In the genomic region with DNA sequence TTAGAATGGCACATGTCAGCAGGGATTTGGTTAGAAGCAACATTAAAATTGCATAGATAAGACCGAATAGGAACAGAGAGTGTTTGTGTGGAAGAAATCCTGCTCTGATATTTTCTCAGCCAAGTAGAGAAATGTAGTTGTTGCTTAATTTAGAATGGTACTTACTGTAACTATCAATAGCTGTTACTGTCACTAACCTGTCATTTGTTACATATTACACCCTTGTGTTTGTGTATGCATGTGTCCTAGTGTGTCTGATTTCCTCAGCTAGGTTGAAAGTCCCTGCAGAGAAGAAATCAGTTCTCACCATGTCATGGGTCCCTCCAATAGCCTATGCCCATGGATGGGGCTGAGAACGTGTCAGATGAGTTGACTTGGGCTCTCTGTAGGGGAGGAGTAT, we compare ENCODE assay signal across 18 cellular contexts.
A peak's percentile ranks its signal among the peaks of the same experiment; 100 is the strongest.
DNase-seq lines count a peak whose midpoint lies in the region; ATAC-seq, FAIRE-seq and TF ChIP-seq lines count a peak whose summit lies in the region.
"Had no signal": no experiment of that assay in that cellular context is flagged by ENCODE, and none has a peak within 500 bp of the region (broad histone marks: within the 10 kb centered on the region; RNA-seq: fewer than 3 reads in every experiment).

No MANE protein-coding gene starts in this region.

- H3K9me3 ChIP-seq in keratinocyte (ENCODE audit: control insufficient read depth, low read depth, low read length) (no peaks in the 10 kb centered on the region), suprapubic skin (no peaks in the 10 kb centered on the region)
- H3K9me3 ChIP-seq: lower lobe of right lung had no signal

- no peak overlapping the region; the same call in 1 of the 2 replicates for H3K27ac Mint-ChIP-seq in WTC11
- H3K27ac Mint-ChIP-seq in activated T-helper 17 cell treated with anti-CD3 and anti-CD28 coated beads, Interleukin-2, amount 50 U/mL, for 72 hours = no peak overlapping the region
- H3K27ac Mint-ChIP-seq: activated CD4-positive, alpha-beta T cell treated with anti-CD3 and anti-CD28 coated beads, Interleukin-2, amount 10 ng/mL, durations not matched to agents 24 days and 14 days; activated CD8-positive, alpha-beta memory T cell treated with anti-CD3 and anti-CD28 coated beads, Interleukin-2, amount 10 ng/mL, durations not matched to agents 7 days and 5 days; activated naive CD8-positive, alpha-beta T cell treated with anti-CD3 and anti-CD28 coated beads for 36 hours; stimulated activated naive B cell treated with anti-CD40 and anti-IgM and Interleukin-4, amounts not matched to agents 10 μg/mL and 1 μg/mL and 100 μg/mL, for 72 hours; T-cell had no signal

- in situ Hi-C loops in KBM-7 (cut with MboI; ENCODE audit: low pct_unique_long_range_greater_than_20kb, low sequenced_read_pairs) = no loop called here

- CTCF ChIA-PET in WTC11 (lab: Charles Lee) = no interaction called here

- 58% methylated on average over 2 of the region's 2 CpGs for WGBS in suprapubic skin

- H4K20me1 ChIP-seq in keratinocyte (ENCODE audit: control insufficient read depth, extremely low read depth, insufficient read depth, low read length) = no peaks in the 10 kb centered on the region

- H3K79me2 ChIP-seq in keratinocyte (ENCODE audit: control insufficient read depth, insufficient read depth, low read length) = no peaks in the 10 kb centered on the region

- POLR2A ChIA-PET in WTC11 (lab: Charles Lee) = interaction anchor here (0.6 kb wide), 1 partner anchor 12 kb away, joined by 3 read pairs; no protein-coding TSS in a partner anchor

- peaks cover 25% of the 10 kb centered on the region for H3K4me1 Mint-ChIP-seq in WTC11
- peaks cover 5% of the 10 kb centered on the region for H3K4me1 Mint-ChIP-seq in activated T-helper 17 cell treated with anti-CD3 and anti-CD28 coated beads, Interleukin-2, amount 50 U/mL, for 72 hours

- H3K4me3 Mint-ChIP-seq in WTC11 = no peak overlapping the region
- H3K4me3 Mint-ChIP-seq in activated T-helper 17 cell treated with anti-CD3 and anti-CD28 coated beads, Interleukin-2, amount 50 U/mL, for 72 hours = no peak overlapping the region
- H3K4me3 Mint-ChIP-seq: activated CD4-positive, alpha-beta T cell treated with anti-CD3 and anti-CD28 coated beads, Interleukin-2, amount 10 ng/mL, durations not matched to agents 24 days and 14 days; activated CD8-positive, alpha-beta memory T cell treated with anti-CD3 and anti-CD28 coated beads, Interleukin-2, amount 10 ng/mL, durations not matched to agents 7 days and 5 days; activated naive CD8-positive, alpha-beta T cell treated with anti-CD3 and anti-CD28 coated beads for 36 hours; stimulated activated naive B cell treated with anti-CD40 and anti-IgM and Interleukin-4, amounts not matched to agents 10 μg/mL and 1 μg/mL and 100 μg/mL, for 72 hours; T-cell had no signal

- dilution Hi-C loops in keratinocyte (cut with MboI; ENCODE audit: extremely low pct_ligation_motif_present, low sequenced_read_pairs) = no loop called here

- H3K27me3 ChIP-seq in keratinocyte (ENCODE audit: control insufficient read depth, extremely low read depth, insufficient read depth, low read length) (no peaks in the 10 kb centered on the region), suprapubic skin (no peaks in the 10 kb centered on the region)

- H3K9me1 ChIP-seq in keratinocyte (ENCODE audit: control insufficient read depth, extremely low read depth, insufficient read depth, low read length) = no peaks in the 10 kb centered on the region

- peak overlapping the region; percentile 34 for H3K4me2 ChIP-seq in keratinocyte (ENCODE audit: control insufficient read depth, extremely low read depth, insufficient read depth, low read depth, low read length)

- FAIRE-seq in keratinocyte (lab: Jason Lieb, UNC) = no peak

- H3K27ac ChIP-seq in keratinocyte (ENCODE audit: control insufficient read depth, insufficient read depth, low read length) (no peak overlapping the region), suprapubic skin (peak overlapping the region; percentile 63)
- H3K27ac ChIP-seq: lower lobe of right lung had no signal

- TF ChIP-seq CTCF in WTC11 (IDR thresholded peaks at IDR 0.05) (no peak), keratinocyte (optimal IDR thresholded peaks at IDR 0.05 in 1 of 3, IDR thresholded peaks at IDR 0.05 in 1 of 3, conservative IDR thresholded peaks at IDR 0.05 in 1 of 3; ENCODE audit: extremely low read depth in 1 of 3, insufficient read depth in 2 of 3, low read length in 3 of 3) (no peak), suprapubic skin (IDR thresholded peaks at IDR 0.05) (no peak)

- no peak overlapping the region for H3K4me3 ChIP-seq in keratinocyte (ENCODE audit: control insufficient read depth in 2 of 3, extremely low read depth in 1 of 3, insufficient read depth in 2 of 3, low read depth in 1 of 3, low read length in 3 of 3)
- no peak overlapping the region for H3K4me3 ChIP-seq in suprapubic skin
- H3K4me3 ChIP-seq: lower lobe of right lung had no signal

- H3K4me1 ChIP-seq in keratinocyte (ENCODE audit: control insufficient read depth, extremely low read depth, insufficient read depth, low read length) = peaks cover 30% of the 10 kb centered on the region
- peaks cover 38% of the 10 kb centered on the region for H3K4me1 ChIP-seq in suprapubic skin

- H3K9ac ChIP-seq in keratinocyte (ENCODE audit: control insufficient read depth, extremely low read depth, insufficient read depth, low read length) = no peak overlapping the region

- ATAC-seq in HG03439 (IDR thresholded peaks at IDR 0.05; ENCODE audit: unreplicated experiment) (peak; percentile 20), WTC11 (peak; percentile 36; the same call in 1 of the 2 replicates)
- no peak for ATAC-seq in activated T-helper 17 cell treated with anti-CD3 and anti-CD28 coated beads, Interleukin-2, amount 50 U/mL, for 72 hours (replicated peaks)
- ATAC-seq: activated CD8-positive, alpha-beta memory T cell treated with anti-CD3 and anti-CD28 coated beads, Interleukin-2, amount 10 ng/mL, durations not matched to agents 7 days and 5 days; sciatic nerve; T-cell had no signal

- DNase-seq in WTC11 (ENCODE audit: low spot score) = no peak
- DNase-seq in keratinocyte (ENCODE audit: low read depth, low spot score) = no peak
- DNase-seq in suprapubic skin (ENCODE audit: low spot score in 2 of 2) = no peak
- no peak for DNase-seq in KBM-7
- no peak for DNase-seq in RKO (ENCODE audit: low spot score)
- DNase-seq: activated CD4-positive, alpha-beta T cell treated with anti-CD3 and anti-CD28 coated beads, Interleukin-2, amount 10 ng/mL, durations not matched to agents 24 days and 14 days; activated CD8-positive, alpha-beta memory T cell treated with anti-CD3 and anti-CD28 coated beads, Interleukin-2, amount 10 ng/mL, durations not matched to agents 7 days and 5 days; activated naive CD8-positive, alpha-beta T cell treated with anti-CD3 and anti-CD28 coated beads for 36 hours; HCEC 1CT; lower lobe of right lung; NCI-H1417 treated with DMSO at 0.1 percent for 48 hours; NCI-H510A treated with DMSO at 0.1 percent for 48 hours; SIG-M5; stimulated activated naive B cell treated with anti-CD40 and anti-IgM and Interleukin-4, amounts not matched to agents 10 μg/mL and 1 μg/mL and 100 μg/mL, for 72 hours; T-cell had no signal

- no peaks in the 10 kb centered on the region for H3K9me3 Mint-ChIP-seq in WTC11
- H3K9me3 Mint-ChIP-seq in activated T-helper 17 cell treated with anti-CD3 and anti-CD28 coated beads, Interleukin-2, amount 50 U/mL, for 72 hours = no peaks in the 10 kb centered on the region
- H3K9me3 Mint-ChIP-seq: activated CD4-positive, alpha-beta T cell treated with anti-CD3 and anti-CD28 coated beads, Interleukin-2, amount 10 ng/mL, durations not matched to agents 24 days and 14 days; activated naive CD8-positive, alpha-beta T cell treated with anti-CD3 and anti-CD28 coated beads for 36 hours; stimulated activated naive B cell treated with anti-CD40 and anti-IgM and Interleukin-4, amounts not matched to agents 10 μg/mL and 1 μg/mL and 100 μg/mL, for 72 hours; T-cell had no signal

- TF ChIP-seq POLR2A in suprapubic skin (IDR thresholded peaks at IDR 0.05) = no peak

- H2AFZ ChIP-seq in keratinocyte (ENCODE audit: control insufficient read depth, low read length) = no peak overlapping the region

- no peaks in the 10 kb centered on the region for H3K36me3 Mint-ChIP-seq in WTC11
- H3K36me3 Mint-ChIP-seq in activated T-helper 17 cell treated with anti-CD3 and anti-CD28 coated beads, Interleukin-2, amount 50 U/mL, for 72 hours (ENCODE audit: low read depth) = no peaks in the 10 kb centered on the region
- H3K36me3 Mint-ChIP-seq: activated CD8-positive, alpha-beta memory T cell treated with anti-CD3 and anti-CD28 coated beads, Interleukin-2, amount 10 ng/mL, durations not matched to agents 7 days and 5 days; activated naive CD8-positive, alpha-beta T cell treated with anti-CD3 and anti-CD28 coated beads for 36 hours; stimulated activated naive B cell treated with anti-CD40 and anti-IgM and Interleukin-4, amounts not matched to agents 10 μg/mL and 1 μg/mL and 100 μg/mL, for 72 hours; T-cell had no signal

- H3K36me3 ChIP-seq in keratinocyte (ENCODE audit: control insufficient read depth in 2 of 2, extremely low read depth in 1 of 2, insufficient read depth in 2 of 2, low read length in 2 of 2) = no peaks in the 10 kb centered on the region
- H3K36me3 ChIP-seq in suprapubic skin = no peaks in the 10 kb centered on the region
- H3K36me3 ChIP-seq: lower lobe of right lung had no signal

- H3K27me3 Mint-ChIP-seq in WTC11 (ENCODE audit: low read depth) = no peaks in the 10 kb centered on the region
- H3K27me3 Mint-ChIP-seq in activated T-helper 17 cell treated with anti-CD3 and anti-CD28 coated beads, Interleukin-2, amount 50 U/mL, for 72 hours = no peaks in the 10 kb centered on the region
- H3K27me3 Mint-ChIP-seq: activated CD4-positive, alpha-beta T cell treated with anti-CD3 and anti-CD28 coated beads, Interleukin-2, amount 10 ng/mL, durations not matched to agents 24 days and 14 days; activated CD8-positive, alpha-beta memory T cell treated with anti-CD3 and anti-CD28 coated beads, Interleukin-2, amount 10 ng/mL, durations not matched to agents 7 days and 5 days; activated naive CD8-positive, alpha-beta T cell treated with anti-CD3 and anti-CD28 coated beads for 36 hours; stimulated activated naive B cell treated with anti-CD40 and anti-IgM and Interleukin-4, amounts not matched to agents 10 μg/mL and 1 μg/mL and 100 μg/mL, for 72 hours; T-cell had no signal

- no peak for TF ChIP-seq EP300 in suprapubic skin (IDR thresholded peaks at IDR 0.05)

TF ChIP-seq in WTC11, 78 proteins besides CTCF, POLR2A, EP300 and RAD21 (continues in another document):
- no peak for TF ChIP-seq FOXP1 (CRISPR knock-in tag; IDR thresholded peaks at IDR 0.05; ENCODE audit: borderline replicate concordance)
